ENCODE assay signal across 1 cellular context in genomic region chr17:44369414-44370023, GRCh38.
TF ChIP-seq lines count a peak whose summit lies in the region.
"Not testable (repeated sequence)": the region's sequence is repeated elsewhere in the genome, so short reads cannot be mapped to it uniquely, and the experiment has no call there.

No MANE protein-coding gene starts in this region.

TF ChIP-seq in HepG2, 621 proteins besides CTCF, POLR2A, EP300 and RAD21 (continued from another document):
- TF ChIP-seq ERF (CRISPR knock-in tag; IDR thresholded peaks at IDR 0.05) = peak; percentile 84
- 0 out of 2 replicates have a peak, but pooled peaks have one; percentile 41 for TF ChIP-seq GATA4 (IDR thresholded peaks at IDR 0.05; ENCODE audit: borderline replicate concordance, low read depth)
- peak; percentile 36; the same call in 1 of the 2 replicates for TF ChIP-seq SP5 (CRISPR knock-in tag; IDR thresholded peaks at IDR 0.05; ENCODE audit: borderline replicate concordance, low read depth)
- peak; percentile 11; the same call in 1 of the 2 replicates for TF ChIP-seq HMG20A (CRISPR knock-in tag; IDR thresholded peaks at IDR 0.05; ENCODE audit: borderline replicate concordance)
- TF ChIP-seq ZNF121 (CRISPR knock-in tag; IDR thresholded peaks at IDR 0.05) = peak; percentile 36; the same call in 1 of the 2 replicates
- TF ChIP-seq ZKSCAN8 (CRISPR knock-in tag; IDR thresholded peaks at IDR 0.05; ENCODE audit: borderline replicate concordance) = 0 out of 2 replicates have a peak, but pooled peaks have one; percentile 22
- 0 out of 2 replicates have a peak, but pooled peaks have one; percentile 67 for TF ChIP-seq ZNF547 (CRISPR knock-in tag; IDR thresholded peaks at IDR 0.05)
- TF ChIP-seq, protein P1, sequence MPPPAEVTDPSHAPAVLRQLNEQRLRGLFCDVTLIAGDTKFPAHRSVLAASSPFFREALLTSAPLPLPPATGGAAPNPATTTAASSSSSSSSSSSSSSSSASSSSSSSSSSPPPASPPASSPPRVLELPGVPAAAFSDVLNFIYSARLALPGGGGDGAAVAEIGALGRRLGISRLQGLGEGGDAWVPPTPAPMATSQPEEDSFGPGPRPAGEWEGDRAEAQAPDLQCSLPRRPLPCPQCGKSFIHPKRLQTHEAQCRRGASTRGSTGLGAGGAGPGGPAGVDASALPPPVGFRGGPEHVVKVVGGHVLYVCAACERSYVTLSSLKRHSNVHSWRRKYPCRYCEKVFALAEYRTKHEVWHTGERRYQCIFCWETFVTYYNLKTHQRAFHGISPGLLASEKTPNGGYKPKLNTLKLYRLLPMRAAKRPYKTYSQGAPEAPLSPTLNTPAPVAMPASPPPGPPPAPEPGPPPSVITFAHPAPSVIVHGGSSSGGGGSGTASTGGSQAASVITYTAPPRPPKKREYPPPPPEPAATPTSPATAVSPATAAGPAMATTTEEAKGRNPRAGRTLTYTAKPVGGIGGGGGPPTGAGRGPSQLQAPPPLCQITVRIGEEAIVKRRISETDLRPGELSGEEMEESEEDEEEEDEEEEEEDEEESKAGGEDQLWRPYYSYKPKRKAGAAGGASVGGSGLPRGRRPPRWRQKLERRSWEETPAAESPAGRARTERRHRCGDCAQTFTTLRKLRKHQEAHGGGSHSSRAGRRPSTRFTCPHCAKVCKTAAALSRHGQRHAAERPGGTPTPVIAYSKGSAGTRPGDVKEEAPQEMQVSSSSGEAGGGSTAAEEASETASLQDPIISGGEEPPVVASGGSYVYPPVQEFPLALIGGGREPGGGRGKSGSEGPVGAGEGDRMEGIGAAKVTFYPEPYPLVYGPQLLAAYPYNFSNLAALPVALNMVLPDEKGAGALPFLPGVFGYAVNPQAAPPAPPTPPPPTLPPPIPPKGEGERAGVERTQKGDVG (CRISPR knock-in tag; IDR thresholded peaks at IDR 0.05; ENCODE audit: borderline replicate concordance) = peak; percentile 53; the same call in 1 of the 2 replicates
- peak; percentile 24; the same call in 1 of the 2 replicates for TF ChIP-seq REPIN1 (CRISPR knock-in tag; IDR thresholded peaks at IDR 0.05; ENCODE audit: borderline replicate concordance, low read depth)
- TF ChIP-seq GLI4 (CRISPR knock-in tag; IDR thresholded peaks at IDR 0.05; ENCODE audit: borderline replicate concordance) = peak; percentile 17; the same call in 1 of the 2 replicates
- peak; percentile 88 for TF ChIP-seq ZNF605 (CRISPR knock-in tag; IDR thresholded peaks at IDR 0.05)
- not testable (repeated sequence) for TF ChIP-seq SOX6 (IDR thresholded peaks at IDR 0.05)
- peak; percentile 86 for TF ChIP-seq SOX6 (CRISPR knock-in tag; IDR thresholded peaks at IDR 0.05)
- TF ChIP-seq, protein P2, sequence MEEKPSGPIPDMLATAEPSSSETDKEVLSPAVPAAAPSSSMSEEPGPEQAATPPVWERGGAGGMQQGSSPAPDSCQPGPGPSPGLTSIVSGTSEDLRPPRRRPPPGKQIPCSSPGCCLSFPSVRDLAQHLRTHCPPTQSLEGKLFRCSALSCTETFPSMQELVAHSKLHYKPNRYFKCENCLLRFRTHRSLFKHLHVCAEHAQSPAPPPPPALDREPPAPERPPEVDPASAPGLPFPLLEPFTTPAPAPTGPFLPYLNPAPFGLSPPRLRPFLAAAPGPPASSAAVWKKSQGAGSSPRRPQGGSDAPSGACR (CRISPR knock-in tag; IDR thresholded peaks at IDR 0.05) = 0 out of 2 replicates have a peak, but pooled peaks have one; percentile 61
